8 cellular contexts compared by ENCODE assay signal in genomic region chr17:17383431-17384290, GRCh38.
DNase-seq lines count a peak whose midpoint lies in the region; ATAC-seq, FAIRE-seq and TF ChIP-seq lines count a peak whose summit lies in the region.
"Not testable (repeated sequence)": the region's sequence is repeated elsewhere in the genome, so short reads cannot be mapped to it uniquely, and the experiment has no call there.

No MANE protein-coding gene starts in this region.

- H4K91ac ChIP-seq in IMR-90 (ENCODE audit: insufficient read depth, low read depth, low read length) = not testable (repeated sequence)

- H3K79me1 ChIP-seq in IMR-90 (ENCODE audit: low read depth in 1 of 2, low read length in 2 of 2) = not testable (repeated sequence)

- WGBS in IMR-90 (ENCODE audit: extremely low coverage in 2 of 2, insufficient read length in 1 of 2), 2 experiments = 94% methylated on average over 32 of the region's 61 CpGs; no CpG with 5 or more reads in 1 of the 2 experiments
- 45% methylated on average over 27 of the region's 61 CpGs for WGBS in K562 (ENCODE audit: insufficient coverage, low coverage, missing lambda C conversion rate)

- not testable (repeated sequence) for H3K23ac ChIP-seq in IMR-90 (ENCODE audit: low read depth, low read length)

- H3K9me3 ChIP-seq in AG04450 (ENCODE audit: control insufficient read depth, insufficient read depth, low read length); IMR-90 (ENCODE audit: control insufficient read depth, insufficient read depth, low read length); Panc1 (ENCODE audit: control insufficient read depth, insufficient read depth, low read depth, low read length); K562 (replicated peaks; ENCODE audit: control insufficient read depth, insufficient read depth, low read depth, low read length): not testable (repeated sequence)

- not testable (repeated sequence) for H3K36me3 ChIP-seq in IMR-90 (ENCODE audit: control insufficient read depth, insufficient read depth, low read length); Panc1 (ENCODE audit: control insufficient read depth, insufficient read depth, low read length); K562 (ENCODE audit: control insufficient read depth, insufficient read depth, low read length)

- H3K4me1 Mint-ChIP-seq in Calu3 (ENCODE audit: low read depth, unreplicated experiment) = peaks cover 15% of the 10 kb centered on the region
- not testable (repeated sequence) for H3K4me1 Mint-ChIP-seq in chondrocyte (ENCODE audit: low read depth)

- H2BK120ac ChIP-seq in IMR-90 (ENCODE audit: low read depth, low read length) = not testable (repeated sequence)

- H3K4ac ChIP-seq in IMR-90 (ENCODE audit: low read depth, low read length) = not testable (repeated sequence)

- peaks cover 37% of the 10 kb centered on the region for H3K27me3 ChIP-seq in AG04450 (ENCODE audit: control insufficient read depth, insufficient read depth, low read length)
- peaks cover 51% of the 10 kb centered on the region for H3K27me3 ChIP-seq in IMR-90 (ENCODE audit: control insufficient read depth, insufficient read depth, low read length)
- H3K27me3 ChIP-seq in Panc1 (ENCODE audit: control insufficient read depth, insufficient read depth, low read length) = not testable (repeated sequence)
- peaks cover 7 to 58% of the 10 kb centered on the region in 2 experiments for H3K27me3 ChIP-seq in K562 (ENCODE audit: control insufficient read depth in 2 of 2, insufficient read depth in 2 of 2, low read length in 2 of 2)

- not testable (repeated sequence) for H3K4me1 ChIP-seq in IMR-90 (ENCODE audit: control insufficient read depth, insufficient read depth, low read length); Panc1 (ENCODE audit: control insufficient read depth, insufficient read depth, low read length); K562 (replicated peaks in 1 of 2; ENCODE audit: control insufficient read depth in 2 of 2, insufficient read depth in 2 of 2, low read length in 2 of 2)

- TF ChIP-seq RAD21 in IMR-90 (IDR thresholded peaks at IDR 0.05; ENCODE audit: low read length); K562 (CRISPR knock-in tag; conservative IDR thresholded peaks at IDR 0.05 in 1 of 2, IDR thresholded peaks at IDR 0.05 in 1 of 2): not testable (repeated sequence)

- H2BK20ac ChIP-seq in IMR-90 (ENCODE audit: low read depth, low read length) = not testable (repeated sequence)

- TF ChIP-seq POLR2A in IMR-90 (IDR thresholded peaks at IDR 0.05; ENCODE audit: low read depth, low read length); K562 (conservative IDR thresholded peaks at IDR 0.05): not testable (repeated sequence)

- H3K14ac ChIP-seq in IMR-90 (replicated peaks; ENCODE audit: low read depth, low read length) = not testable (repeated sequence)

- H2AK5ac ChIP-seq in IMR-90 (ENCODE audit: low read depth, low read length) = not testable (repeated sequence)

- intact Hi-C loops in Calu3 (cut with micrococcal nuclease; ENCODE audit: unreplicated experiment); IMR-90 (cut with micrococcal nuclease); Panc1 (cut with micrococcal nuclease; ENCODE audit: unreplicated experiment); K562 (cut with micrococcal nuclease); Right ventricle myocardium inferior (cut with DNase I): not testable (repeated sequence)

- H3K27ac Mint-ChIP-seq in Calu3 (ENCODE audit: unreplicated experiment) = not testable (repeated sequence)
- peak overlapping the region; percentile 66 for H3K27ac Mint-ChIP-seq in chondrocyte (ENCODE audit: unreplicated experiment)

- not testable (repeated sequence) for H4K8ac ChIP-seq in IMR-90 (ENCODE audit: low read depth in 2 of 2, low read length in 2 of 2)

- not testable (repeated sequence) for H3K4me3 Mint-ChIP-seq in Calu3 (ENCODE audit: low read depth, unreplicated experiment); chondrocyte (ENCODE audit: unreplicated experiment)

- POLR2A ChIA-PET in AG04450 (lab: Yijun Ruan, JAX); IMR-90 (lab: Charles Lee; ENCODE audit: unreplicated experiment); Panc1 (lab: Charles Lee): not testable (repeated sequence)
- POLR2A ChIA-PET in K562 (lab: Yijun Ruan, JAX) = interaction anchor here (0.7 kb wide), 1 partner anchor 8 kb away, joined by 4 read pairs; no protein-coding TSS in a partner anchor

- not testable (repeated sequence) for H2AK9ac ChIP-seq in IMR-90 (replicated peaks; ENCODE audit: low read depth, low read length, poor library complexity)

- DNase-seq in AG04450 (ENCODE audit: low read depth, low spot score); Calu3; IMR-90; Panc1 (ENCODE audit: low read depth, low spot score); K562 (ENCODE audit: extremely low read depth in 1 of 4, low spot score in 3 of 4); chondrocyte (ENCODE audit: low spot score); skeletal muscle cell (ENCODE audit: low read depth): not testable (repeated sequence)
- DNase-seq in Right ventricle myocardium inferior (ENCODE audit: missing footprints) = peak; percentile 40

- not testable (repeated sequence) for H2BK15ac ChIP-seq in IMR-90 (ENCODE audit: low read depth, low read length)

- not testable (repeated sequence) for H3K27ac ChIP-seq in AG04450 (ENCODE audit: low read depth, low read length); IMR-90 (ENCODE audit: insufficient read depth, low read length); Panc1 (ENCODE audit: low read length); K562 (ENCODE audit: extremely low read depth, low read depth, low read length)

- FAIRE-seq in K562 (lab: Jason Lieb, UNC) = not testable (repeated sequence)

- H3K4me2 ChIP-seq in IMR-90 (ENCODE audit: low read depth, low read length); K562 (ENCODE audit: insufficient read depth, low read length): not testable (repeated sequence)

- TSS peak; percentile 77 for BruUV-seq in Calu3 (replicated peaks; lab: Mats Ljungman, UMichigan)
- BruUV-seq in IMR-90 (replicated peaks; lab: Mats Ljungman, UMichigan) = TSS peak; percentile 57
- TSS peak; percentile 100 for BruUV-seq in Panc1 (replicated peaks; lab: Mats Ljungman, UMichigan)
- BruUV-seq in K562 (replicated peaks; lab: Mats Ljungman, UMichigan) = TSS peak; percentile 87

- H3K9me1 ChIP-seq in IMR-90 (ENCODE audit: insufficient read depth, low read length); K562 (ENCODE audit: control insufficient read depth, insufficient read depth, low read length): not testable (repeated sequence)

- not testable (repeated sequence) for H2AFZ ChIP-seq in IMR-90 (replicated peaks; ENCODE audit: low read length, poor library complexity); K562 (ENCODE audit: low read depth, low read length)

- TF ChIP-seq EP300 in K562 (IDR thresholded peaks at IDR 0.05; ENCODE audit: low read length) = not testable (repeated sequence)

- in situ Hi-C loops in IMR-90 (cut with MboI; ENCODE audit: low sequenced_read_pairs); Panc1 (cut with HindIII; ENCODE audit: low pct_unique_long_range_greater_than_20kb, low sequenced_read_pairs); K562 (cut with MboI): not testable (repeated sequence)

- H3K56ac ChIP-seq in IMR-90 (ENCODE audit: extremely low read depth, insufficient read depth, low read length) = not testable (repeated sequence)

- H4K20me1 ChIP-seq in IMR-90 (ENCODE audit: insufficient read depth, low read length); K562 (replicated peaks; ENCODE audit: control insufficient read depth, insufficient read depth, low read length): not testable (repeated sequence)

- H2BK5ac ChIP-seq in IMR-90 (ENCODE audit: low read depth, low read length, poor library complexity, severe bottlenecking) = not testable (repeated sequence)

- H3K4me3 ChIP-seq in AG04450 (ENCODE audit: low read depth, low read length) (peak overlapping the region; percentile 34; the same call in 1 of the 2 replicates), skeletal muscle cell (ENCODE audit: low read depth, low read length) (peak overlapping the region; percentile 23)
- H3K4me3 ChIP-seq in IMR-90 (ENCODE audit: insufficient read depth, low read depth, low read length); Panc1 (ENCODE audit: low read depth in 2 of 2, low read length in 2 of 2); K562: not testable (repeated sequence)

- not testable (repeated sequence) for H3K9me3 Mint-ChIP-seq in Calu3 (ENCODE audit: low read depth, unreplicated experiment); chondrocyte (ENCODE audit: low read depth)

- not testable (repeated sequence) for H3K79me2 ChIP-seq in K562 (ENCODE audit: control insufficient read depth, insufficient read depth, low read length)

- not testable (repeated sequence) for H3K36me3 Mint-ChIP-seq in Calu3 (ENCODE audit: insufficient read depth, unreplicated experiment); chondrocyte (ENCODE audit: low read depth)

- CTCF ChIA-PET in AG04450 (lab: Charles Lee); IMR-90 (lab: Yijun Ruan, JAX); Panc1 (lab: Charles Lee); K562 (lab: Yijun Ruan, JAX; ENCODE audit: low intra/inter-chr PET ratio): not testable (repeated sequence)
- CTCF ChIA-PET in Calu3 (lab: Charles Lee) = interaction anchor here (0.7 kb wide), 1 partner anchor 266 kb away, joined by 5 read pairs; no protein-coding TSS in a partner anchor

- TF ChIP-seq CTCF in AG04450 (IDR thresholded peaks at IDR 0.05; ENCODE audit: low read depth, low read length); Calu3 (IDR thresholded peaks at IDR 0.05; ENCODE audit: unreplicated experiment); IMR-90 (conservative IDR thresholded peaks at IDR 0.05; ENCODE audit: low read depth, low read length); Panc1 (IDR thresholded peaks at IDR 0.05); K562 (IDR thresholded peaks at IDR 0.05 in 2 of 3, conservative IDR thresholded peaks at IDR 0.05 in 1 of 3; ENCODE audit: insufficient read depth in 2 of 3, low read depth in 1 of 3, low read length in 3 of 3); chondrocyte (IDR thresholded peaks at IDR 0.05): not testable (repeated sequence)

- not testable (repeated sequence) for ATAC-seq in IMR-90 (ENCODE audit: low read depth); Panc1; K562; Right ventricle myocardium inferior

- H4K5ac ChIP-seq in IMR-90 (ENCODE audit: low read depth, low read length) = not testable (repeated sequence)

- H3K9ac ChIP-seq in IMR-90 (ENCODE audit: low read depth, low read length); K562 (ENCODE audit: insufficient read depth in 1 of 2, low read depth in 2 of 2, low read length in 2 of 2): not testable (repeated sequence)

- peaks cover 43% of the 10 kb centered on the region for H3K27me3 Mint-ChIP-seq in Calu3 (ENCODE audit: unreplicated experiment)
- H3K27me3 Mint-ChIP-seq in chondrocyte (ENCODE audit: low read depth) = peaks cover 26% of the 10 kb centered on the region

- dilution Hi-C loops in IMR-90 (cut with HindIII; ENCODE audit: low sequenced_read_pairs, unreplicated experiment) = not testable (repeated sequence)

- H3K18ac ChIP-seq in IMR-90 (ENCODE audit: low read depth, low read length) = not testable (repeated sequence)
